In the genomic region with DNA sequence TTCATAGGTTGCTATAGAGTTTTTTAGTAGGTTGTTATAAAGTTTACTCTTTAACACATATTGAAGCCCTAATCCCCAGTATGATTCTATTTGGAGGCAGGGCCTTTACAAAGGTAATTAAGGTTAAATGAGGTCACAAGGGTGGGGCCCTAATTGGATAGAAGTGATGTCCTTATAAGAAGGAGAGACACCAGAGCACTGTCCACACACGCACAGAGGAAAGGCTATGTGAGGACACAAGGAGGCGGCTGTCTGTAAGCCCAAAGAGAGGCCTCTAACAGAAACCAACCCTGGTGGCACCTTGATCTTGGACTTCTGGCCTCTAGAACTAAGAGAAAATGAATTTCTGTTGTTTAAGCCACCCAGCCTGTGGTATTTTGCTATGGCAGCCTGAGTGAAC, we compare ENCODE assay signal across 17 cellular contexts.
"Had no signal": no experiment of that assay in that cellular context is flagged by ENCODE, and none has a peak within 500 bp of the region (broad histone marks: within the 10 kb centered on the region; RNA-seq: fewer than 3 reads in every experiment).

No MANE protein-coding gene starts in this region.

- H3K27ac ChIP-seq: adrenal gland, breast epithelium, coronary artery, left lung, neural progenitor cell, SK-N-MC, skin epidermis, thoracic aorta had no signal

- H3K27me3 ChIP-seq: adrenal gland, breast epithelium, left lung, neural progenitor cell had no signal

- H3K9me3 Mint-ChIP-seq: activated CD4-positive, alpha-beta T cell treated with anti-CD3 and anti-CD28 coated beads, Interleukin-2, amount 10 ng/mL, durations not matched to agents 7 days and 5 days; mesothelial cell of epicardium; T-cell had no signal

- H3K4me1 ChIP-seq: adrenal gland, breast epithelium, left lung, neural progenitor cell had no signal

- H3K9me3 ChIP-seq: adrenal gland, breast epithelium, left lung, thoracic aorta had no signal

- H3K27me3 Mint-ChIP-seq: activated CD4-positive, alpha-beta T cell treated with anti-CD3 and anti-CD28 coated beads, Interleukin-2, amount 10 ng/mL, durations not matched to agents 7 days and 5 days; progenitor cell of endocrine pancreas; T-cell had no signal

- ATAC-seq: left lung, T-cell had no signal

- H3K27ac Mint-ChIP-seq: activated CD4-positive, alpha-beta T cell treated with anti-CD3 and anti-CD28 coated beads, Interleukin-2, amount 10 ng/mL, durations not matched to agents 7 days and 5 days; mesothelial cell of epicardium; neural progenitor cell; progenitor cell of endocrine pancreas had no signal

- DNase-seq: activated CD4-positive, alpha-beta T cell treated with anti-CD3 and anti-CD28 coated beads, Interleukin-2, amount 10 ng/mL, durations not matched to agents 7 days and 5 days; activated CD4-positive, CD25-positive, alpha-beta regulatory T cell; activated CD8-positive, alpha-beta memory T cell treated with anti-CD3 and anti-CD28 coated beads, Interleukin-2, amount 50 U/mL, for 4 hours; adrenal gland; hypothalamus; kidney; left lung; stimulated activated CD4-positive, alpha-beta T cell treated with anti-CD3 and anti-CD28 coated beads, Interleukin-4, amount 100 ng/mL, for 1 hour; T-cell had no signal

- H3K36me3 ChIP-seq: adrenal gland, breast epithelium, left lung, neural progenitor cell, thoracic aorta had no signal

- H3K4me3 Mint-ChIP-seq: activated CD4-positive, alpha-beta T cell treated with anti-CD3 and anti-CD28 coated beads, Interleukin-2, amount 10 ng/mL, durations not matched to agents 7 days and 5 days; mesothelial cell of epicardium; neural progenitor cell; T-cell had no signal

- H3K4me3 ChIP-seq: adrenal gland, breast epithelium, coronary artery, left lung, neural progenitor cell, SK-N-MC, skin epidermis, thoracic aorta had no signal
